In the genomic region with DNA sequence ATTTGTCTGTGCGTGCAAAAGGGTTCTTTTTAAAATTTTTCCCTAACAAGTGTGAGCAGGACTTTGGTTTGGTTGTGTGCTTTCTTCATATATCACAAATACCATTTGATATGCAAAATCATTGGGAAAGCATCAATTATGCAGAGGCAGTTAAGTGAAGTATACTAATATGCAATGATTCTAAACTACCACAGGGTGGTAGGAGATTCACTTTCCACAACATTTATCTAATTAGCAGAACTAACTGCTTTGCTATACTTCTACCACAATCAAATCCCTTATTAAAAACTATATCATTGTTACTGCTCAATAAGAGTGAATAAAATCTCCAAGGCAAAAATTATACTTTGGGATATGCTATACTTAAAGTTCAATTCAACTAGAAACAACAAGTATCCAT, we compare ENCODE assay signal across 14 cellular contexts.
DNase-seq lines count a peak whose midpoint lies in the region; TF ChIP-seq lines count a peak whose summit lies in the region.
"Had no signal": no experiment of that assay in that cellular context is flagged by ENCODE, and none has a peak within 500 bp of the region (broad histone marks: within the 10 kb centered on the region; RNA-seq: fewer than 3 reads in every experiment).

No MANE protein-coding gene starts in this region.

- no peaks in the 10 kb centered on the region for H3K9me3 ChIP-seq in OCI-LY7 (ENCODE audit: low read length)
- H3K9me3 ChIP-seq: BLaER1 treated with 17β-estradiol and CSF1 and Interleukin-3, amounts not matched to agents 10 nM and 100 nM had no signal

- no peaks in the 10 kb centered on the region for H3K79me2 ChIP-seq in OCI-LY7 (ENCODE audit: insufficient read depth, low read depth, low read length)

- peaks cover 10% of the 10 kb centered on the region for H3K4me1 Mint-ChIP-seq in chondrocyte (ENCODE audit: low read depth)
- peaks cover 7% of the 10 kb centered on the region for H3K4me1 Mint-ChIP-seq in osteocyte (ENCODE audit: unreplicated experiment)
- H3K4me1 Mint-ChIP-seq: activated naive CD8-positive, alpha-beta T cell treated with anti-CD3 and anti-CD28 coated beads, Interleukin-2, amount 10 ng/mL, durations not matched to agents 7 days and 5 days; immature natural killer cell; stimulated activated effector memory CD8-positive, alpha-beta T cell treated with anti-CD3 and anti-CD28 coated beads, Interleukin-12 subunit alpha, Interleukin-12 subunit beta, amount 100 ng/mL, for 72 hours had no signal

- no peaks in the 10 kb centered on the region for H4K20me1 ChIP-seq in OCI-LY7 (ENCODE audit: insufficient read depth, low read length)
- H4K20me1 ChIP-seq: BLaER1 treated with 17β-estradiol and CSF1 and Interleukin-3, amounts not matched to agents 10 nM and 100 nM had no signal

- H3K4me1 ChIP-seq in OCI-LY7 (ENCODE audit: insufficient read depth, low read length, poor library complexity, severe bottlenecking) = no peaks in the 10 kb centered on the region

- H3K27ac ChIP-seq in OCI-LY7 (ENCODE audit: low read depth, low read length, poor library complexity, severe bottlenecking) = no peak overlapping the region
- H3K27ac ChIP-seq: BLaER1 treated with 17β-estradiol and CSF1 and Interleukin-3, amounts not matched to agents 10 nM and 100 nM had no signal

- intact Hi-C loops in OCI-LY7 (cut with micrococcal nuclease; ENCODE audit: unreplicated experiment) = no loop called here

- no peak overlapping the region for H3K4me3 ChIP-seq in OCI-LY7 (ENCODE audit: low read depth, low read length, poor library complexity, severe bottlenecking)
- H3K4me3 ChIP-seq: BLaER1 treated with 17β-estradiol and CSF1 and Interleukin-3, amounts not matched to agents 10 nM and 100 nM had no signal

- no peaks in the 10 kb centered on the region for H3K27me3 Mint-ChIP-seq in chondrocyte (ENCODE audit: low read depth)
- no peaks in the 10 kb centered on the region for H3K27me3 Mint-ChIP-seq in osteocyte (ENCODE audit: unreplicated experiment)
- H3K27me3 Mint-ChIP-seq: activated naive CD8-positive, alpha-beta T cell treated with anti-CD3 and anti-CD28 coated beads, Interleukin-2, amount 10 ng/mL, durations not matched to agents 7 days and 5 days had no signal

- no peaks in the 10 kb centered on the region for H3K36me3 Mint-ChIP-seq in chondrocyte (ENCODE audit: low read depth)
- H3K36me3 Mint-ChIP-seq in osteocyte (ENCODE audit: unreplicated experiment) = no peaks in the 10 kb centered on the region
- H3K36me3 Mint-ChIP-seq: activated naive CD8-positive, alpha-beta T cell treated with anti-CD3 and anti-CD28 coated beads, Interleukin-2, amount 10 ng/mL, durations not matched to agents 7 days and 5 days; stimulated activated effector memory CD8-positive, alpha-beta T cell treated with anti-CD3 and anti-CD28 coated beads, Interleukin-12 subunit alpha, Interleukin-12 subunit beta, amount 100 ng/mL, for 72 hours had no signal

- DNase-seq in NCI-H82 (lab: John Stamatoyannopoulos, UW) (peak; percentile 14), NCI-H82 treated with DMSO at 0.1 percent for 48 hours (lab: John Stamatoyannopoulos, UW; ENCODE audit: unreplicated experiment) (no peak), NCI-H226 (peak; percentile 3), chondrocyte (ENCODE audit: low spot score) (no peak), osteocyte (ENCODE audit: extremely low spot score, unreplicated experiment) (no peak), OCI-M2 (lab: John Stamatoyannopoulos, UW; ENCODE audit: unreplicated experiment) (no peak), anterior cingulate cortex (lab: John Stamatoyannopoulos, UW) (no peak), OCI-LY7 (ENCODE audit: low spot score) (no peak)
- DNase-seq: activated naive CD8-positive, alpha-beta T cell treated with anti-CD3 and anti-CD28 coated beads, Interleukin-2, amount 10 ng/mL, durations not matched to agents 7 days and 5 days; immature natural killer cell; NCI-H2171 treated with DMSO at 0.1 percent for 48 hours; T-helper 2 cell had no signal

- no TSS peak for BruUV-seq in OCI-LY7 (replicated peaks; lab: Mats Ljungman, UMichigan)

- H2AFZ ChIP-seq in OCI-LY7 (ENCODE audit: low read length) = no peak overlapping the region

- H3K36me3 ChIP-seq in OCI-LY7 (ENCODE audit: insufficient read depth, low read length) = no peaks in the 10 kb centered on the region
- H3K36me3 ChIP-seq: BLaER1 treated with 17β-estradiol and CSF1 and Interleukin-3, amounts not matched to agents 10 nM and 100 nM had no signal

- peaks cover 13% of the 10 kb centered on the region for H3K9me3 Mint-ChIP-seq in chondrocyte (ENCODE audit: low read depth)
- peaks cover 17% of the 10 kb centered on the region for H3K9me3 Mint-ChIP-seq in osteocyte (ENCODE audit: unreplicated experiment)
- H3K9me3 Mint-ChIP-seq: activated naive CD8-positive, alpha-beta T cell treated with anti-CD3 and anti-CD28 coated beads, Interleukin-2, amount 10 ng/mL, durations not matched to agents 7 days and 5 days had no signal

- POLR2A ChIA-PET in OCI-LY7 (lab: Charles Lee) = interaction anchor here (1.0 kb wide), 1 partner anchor 13 kb away, joined by 3 read pairs; no protein-coding TSS in a partner anchor

- TF ChIP-seq CTCF in chondrocyte (IDR thresholded peaks at IDR 0.05) = peak; percentile 83
- peak; percentile 68 for TF ChIP-seq CTCF in osteocyte (IDR thresholded peaks at IDR 0.05)
- TF ChIP-seq CTCF in OCI-LY7 (conservative IDR thresholded peaks at IDR 0.05; ENCODE audit: low read length) = no peak

- CTCF ChIA-PET in OCI-LY7 (lab: Charles Lee; ENCODE audit: unreplicated experiment) = no interaction called here

- H3K27ac Mint-ChIP-seq in chondrocyte (ENCODE audit: unreplicated experiment) (no peak overlapping the region), osteocyte (ENCODE audit: unreplicated experiment) (no peak overlapping the region)
- H3K27ac Mint-ChIP-seq: activated naive CD8-positive, alpha-beta T cell treated with anti-CD3 and anti-CD28 coated beads, Interleukin-2, amount 10 ng/mL, durations not matched to agents 7 days and 5 days; immature natural killer cell; stimulated activated effector memory CD8-positive, alpha-beta T cell treated with anti-CD3 and anti-CD28 coated beads, Interleukin-12 subunit alpha, Interleukin-12 subunit beta, amount 100 ng/mL, for 72 hours had no signal

- no peaks in the 10 kb centered on the region for H3K9me2 ChIP-seq in OCI-LY7 (ENCODE audit: insufficient read depth, low read length)

- no peak overlapping the region for H3K4me2 ChIP-seq in OCI-LY7 (ENCODE audit: low read length)
- H3K4me2 ChIP-seq: BLaER1 treated with 17β-estradiol and CSF1 and Interleukin-3, amounts not matched to agents 10 nM and 100 nM had no signal

- no peak overlapping the region for H3K4me3 Mint-ChIP-seq in chondrocyte (ENCODE audit: unreplicated experiment)
- no peak overlapping the region for H3K4me3 Mint-ChIP-seq in osteocyte (ENCODE audit: unreplicated experiment)
- H3K4me3 Mint-ChIP-seq: activated naive CD8-positive, alpha-beta T cell treated with anti-CD3 and anti-CD28 coated beads, Interleukin-2, amount 10 ng/mL, durations not matched to agents 7 days and 5 days; immature natural killer cell; stimulated activated effector memory CD8-positive, alpha-beta T cell treated with anti-CD3 and anti-CD28 coated beads, Interleukin-12 subunit alpha, Interleukin-12 subunit beta, amount 100 ng/mL, for 72 hours had no signal

Comparison
In these comparisons a context has a peak if more than half of its experiments do, and no peak if none do; other contexts are left out.
1. DNase-seq: peak in NCI-H82 (single experiment) and NCI-H226 (single experiment); none in NCI-H82 treated with DMSO at 0.1 percent for 48 hours (single experiment), chondrocyte (single experiment), osteocyte (single experiment), OCI-M2 (single experiment), anterior cingulate cortex (0 of 58) and OCI-LY7 (single experiment).